ENCODE assay signal across 1 cellular context in the genomic region with DNA sequence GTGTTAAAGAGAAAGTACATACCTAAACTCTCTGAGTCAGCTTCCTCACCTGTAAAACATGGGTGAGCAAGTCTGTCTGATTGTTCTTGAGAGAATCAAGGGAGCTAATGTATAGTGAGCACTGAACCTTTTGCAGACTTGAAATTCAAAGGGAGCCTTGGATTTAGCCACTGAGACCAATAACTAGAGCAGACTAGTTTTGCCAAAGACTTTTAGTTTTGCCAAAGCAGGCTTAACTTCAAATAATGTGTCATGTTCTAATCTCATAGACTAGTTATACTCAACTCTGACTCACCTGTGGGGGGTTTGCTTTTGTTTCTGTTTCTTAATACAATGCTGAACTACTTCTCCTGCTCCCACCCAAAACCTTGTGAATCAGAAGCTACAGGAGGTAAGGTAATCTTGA.
TF ChIP-seq lines count a peak whose summit lies in the region.

No MANE protein-coding gene starts in this region.

TF ChIP-seq in IMR-90, 13 proteins besides CTCF, POLR2A, EP300 and RAD21 (continued from another document):
- TF ChIP-seq MAZ (IDR thresholded peaks at IDR 0.05; ENCODE audit: borderline replicate concordance, low read depth, low read length) (no peak), NFE2L2 (IDR thresholded peaks at IDR 0.05; ENCODE audit: low read depth, low read length) (no peak), FOS (IDR thresholded peaks at IDR 0.05; ENCODE audit: low read depth, low read length) (no peak), ELK1 (IDR thresholded peaks at IDR 0.05; ENCODE audit: borderline replicate concordance, low read depth, low read length) (no peak), USF2 (IDR thresholded peaks at IDR 0.05; ENCODE audit: low read depth, low read length) (no peak), CEBPB (IDR thresholded peaks at IDR 0.05; ENCODE audit: low read depth, low read length) (no peak), MAFK (IDR thresholded peaks at IDR 0.05; ENCODE audit: low read depth, low read length) (no peak), RFX5 (IDR thresholded peaks at IDR 0.05; ENCODE audit: low read depth, low read length) (no peak), CHD1 (IDR thresholded peaks at IDR 0.05; ENCODE audit: low read depth, low read length) (no peak), RCOR1 (IDR thresholded peaks at IDR 0.05; ENCODE audit: insufficient replicate concordance, low read length) (no peak), BHLHE40 (IDR thresholded peaks at IDR 0.05; ENCODE audit: low read depth, low read length) (no peak), SMC3 (IDR thresholded peaks at IDR 0.05; ENCODE audit: low read depth, low read length) (no peak)
TF ChIP-seq in IMR-90: peak in this region for 0.
